Comparison of ENCODE assay signal across 12 cellular contexts in genomic region chr11:25734592-25735211, GRCh38.
A peak's percentile ranks its signal among the peaks of the same experiment; 100 is the strongest.
DNase-seq lines count a peak whose midpoint lies in the region; ATAC-seq and TF ChIP-seq lines count a peak whose summit lies in the region.
"Had no signal": no experiment of that assay in that cellular context is flagged by ENCODE, and none has a peak within 500 bp of the region (broad histone marks: within the 10 kb centered on the region; RNA-seq: fewer than 3 reads in every experiment).

No MANE protein-coding gene starts in this region.

- no peak overlapping the region for H3K27ac Mint-ChIP-seq in Calu3 (ENCODE audit: unreplicated experiment)
- H3K27ac Mint-ChIP-seq in brain: no peak overlapping the region
- H3K27ac Mint-ChIP-seq: activated CD4-positive, alpha-beta T cell treated with anti-CD3 and anti-CD28 coated beads, Interleukin-2, amount 10 ng/mL, durations not matched to agents 24 days and 14 days; stimulated activated effector memory CD8-positive, alpha-beta T cell treated with anti-CD3 and anti-CD28 coated beads, Interleukin-12 subunit alpha, Interleukin-12 subunit beta, amount 100 ng/mL, for 72 hours had no signal

- ATAC-seq in GM18498 (IDR thresholded peaks at IDR 0.05; ENCODE audit: unreplicated experiment): no peak
- ATAC-seq in GM21717 (IDR thresholded peaks at IDR 0.05; ENCODE audit: unreplicated experiment): no peak
- ATAC-seq: stimulated activated effector memory CD8-positive, alpha-beta T cell treated with anti-CD3 and anti-CD28 coated beads, Interleukin-12 subunit alpha, Interleukin-12 subunit beta, amount 100 ng/mL, for 72 hours had no signal

- no TSS peak for BruUV-seq in Calu3 (replicated peaks; lab: Mats Ljungman, UMichigan)

- TF ChIP-seq CTCF in Calu3 (IDR thresholded peaks at IDR 0.05; ENCODE audit: unreplicated experiment) (peak; percentile 14), brain (conservative IDR thresholded peaks at IDR 0.05) (peak; percentile 17 to 57)

- H3K4me1 Mint-ChIP-seq in Calu3 (ENCODE audit: low read depth, unreplicated experiment) (no peaks in the 10 kb centered on the region), brain (no peaks in the 10 kb centered on the region)
- H3K4me1 Mint-ChIP-seq: activated CD4-positive, alpha-beta T cell treated with anti-CD3 and anti-CD28 coated beads, Interleukin-2, amount 10 ng/mL, durations not matched to agents 24 days and 14 days; stimulated activated effector memory CD8-positive, alpha-beta T cell treated with anti-CD3 and anti-CD28 coated beads, Interleukin-12 subunit alpha, Interleukin-12 subunit beta, amount 100 ng/mL, for 72 hours had no signal

- H3K27me3 Mint-ChIP-seq in Calu3 (ENCODE audit: unreplicated experiment): no peaks in the 10 kb centered on the region
- H3K27me3 Mint-ChIP-seq in brain: no peaks in the 10 kb centered on the region
- H3K27me3 Mint-ChIP-seq: activated CD4-positive, alpha-beta T cell treated with anti-CD3 and anti-CD28 coated beads, Interleukin-2, amount 10 ng/mL, durations not matched to agents 24 days and 14 days had no signal

- no peak overlapping the region for H3K4me3 ChIP-seq in Jurkat, Clone E6-1 (ENCODE audit: low read length)

- CTCF ChIA-PET in Calu3 (lab: Charles Lee): interaction anchor here (0.6 to 0.7 kb wide), 5 partner anchors 60 to 1900 kb away, joined by 3 to 7 read pairs (median 4); no protein-coding TSS in a partner anchor

- DNase-seq in Calu3 (peak; percentile 7), left kidney (ENCODE audit: low read depth, low spot score) (peak; percentile 59), NCI-H69 (lab: John Stamatoyannopoulos, UW) (no peak), GF-D8 (lab: John Stamatoyannopoulos, UW) (no peak)
- peak; percentile 0 for DNase-seq in Jurkat, Clone E6-1 (ENCODE audit: low read depth, low spot score)
- DNase-seq: activated CD4-positive, alpha-beta T cell treated with anti-CD3 and anti-CD28 coated beads, Interleukin-2, amount 10 ng/mL, durations not matched to agents 24 days and 14 days; effector CD4-positive, alpha-beta T cell; NCI-H1105 had no signal

- intact Hi-C loops in Calu3 (cut with micrococcal nuclease; ENCODE audit: unreplicated experiment): loop anchor here (2.0 to 5.0 kb wide), 2 partner anchors 954 to 1227 kb away; no protein-coding TSS in a partner anchor

- no peak overlapping the region for H3K4me3 Mint-ChIP-seq in Calu3 (ENCODE audit: low read depth, unreplicated experiment)
- no peak overlapping the region for H3K4me3 Mint-ChIP-seq in brain
- H3K4me3 Mint-ChIP-seq: activated CD4-positive, alpha-beta T cell treated with anti-CD3 and anti-CD28 coated beads, Interleukin-2, amount 10 ng/mL, durations not matched to agents 24 days and 14 days; stimulated activated effector memory CD8-positive, alpha-beta T cell treated with anti-CD3 and anti-CD28 coated beads, Interleukin-12 subunit alpha, Interleukin-12 subunit beta, amount 100 ng/mL, for 72 hours had no signal

- H3K36me3 Mint-ChIP-seq in Calu3 (ENCODE audit: insufficient read depth, unreplicated experiment) (no peaks in the 10 kb centered on the region), brain (no peaks in the 10 kb centered on the region)
- H3K36me3 Mint-ChIP-seq: stimulated activated effector memory CD8-positive, alpha-beta T cell treated with anti-CD3 and anti-CD28 coated beads, Interleukin-12 subunit alpha, Interleukin-12 subunit beta, amount 100 ng/mL, for 72 hours had no signal

- H3K9me3 Mint-ChIP-seq in Calu3 (ENCODE audit: low read depth, unreplicated experiment) (peaks cover 2% of the 10 kb centered on the region), brain (peaks cover 0 to 4% (median 2%) of the 10 kb centered on the region in 5 experiments)

Comparison
In these comparisons a context has a peak if more than half of its experiments do, and no peak if none do; other contexts are left out.
1. DNase-seq: peak in Calu3 (single experiment), Jurkat, Clone E6-1 (single experiment) and left kidney (single experiment); none in NCI-H69 (single experiment) and GF-D8 (single experiment).